20 cellular contexts compared by ENCODE assay signal in the genomic region with DNA sequence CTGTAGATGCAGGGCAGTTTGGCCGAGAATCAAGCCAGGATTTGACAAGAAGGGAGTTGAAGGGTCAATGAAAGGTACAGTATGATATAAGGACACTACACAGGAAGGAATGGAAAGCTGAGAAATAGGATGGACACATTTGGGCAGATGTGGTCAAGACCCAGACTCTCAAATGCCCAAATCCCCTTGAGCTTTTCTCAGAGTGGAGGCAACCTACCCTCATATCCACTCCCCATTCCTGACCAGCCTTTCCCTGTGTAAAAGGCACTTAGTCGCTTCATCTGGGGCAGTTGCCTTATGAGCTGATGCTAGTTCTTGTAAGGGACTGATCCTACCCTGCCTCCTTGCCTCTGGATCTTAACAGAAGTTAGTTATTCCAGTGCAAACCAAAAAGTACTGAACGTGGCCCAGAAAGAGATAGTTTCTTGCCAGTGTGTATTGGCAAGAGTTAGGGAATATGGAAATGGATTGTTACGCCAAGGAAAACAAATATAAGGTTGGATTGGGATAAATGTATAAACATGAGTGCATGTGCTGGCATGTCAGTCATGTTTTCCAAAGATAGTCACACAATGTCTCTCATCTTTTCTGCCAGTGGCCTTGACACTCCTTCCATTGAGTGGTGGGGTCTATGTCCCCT. TPM values are rescaled to one million over a fixed set of nuclear protein-coding genes. Genes with fewer than 3 reads are reported as not detected.
A peak's percentile ranks its signal among the peaks of the same experiment; 100 is the strongest.
DNase-seq lines count a peak whose midpoint lies in the region; ATAC-seq, FAIRE-seq and TF ChIP-seq lines count a peak whose summit lies in the region.
"Had no signal": no experiment of that assay in that cellular context is flagged by ENCODE, and none has a peak within 500 bp of the region (broad histone marks: within the 10 kb centered on the region; RNA-seq: fewer than 3 reads in every experiment).

No MANE protein-coding gene starts in this region.

- ATAC-seq in IMR-90 (ENCODE audit: low read depth) (no peak), GM18517 (IDR thresholded peaks at IDR 0.05; ENCODE audit: unreplicated experiment) (no peak), T-cell (replicated peaks in 1 of 4) (no peak)
- ATAC-seq: A549; CD8-positive, alpha-beta T cell; GM23338 had no signal

- H3K4me3 ChIP-seq in IMR-90 (ENCODE audit: insufficient read depth, low read depth, low read length) (no peak overlapping the region), H1 (ENCODE audit: extremely low read depth in 1 of 4, insufficient read depth in 2 of 4, low read depth in 3 of 4, low read length in 4 of 4) (no peak overlapping the region)
- H3K4me3 ChIP-seq: A549, GM23338 had no signal

- no peak overlapping the region for H2AK5ac ChIP-seq in IMR-90 (ENCODE audit: low read depth, low read length)
- no peak overlapping the region for H2AK5ac ChIP-seq in H1 (ENCODE audit: low read depth, low read length)

- TF ChIP-seq CTCF in IMR-90 (conservative IDR thresholded peaks at IDR 0.05; ENCODE audit: low read depth, low read length) (no peak), H1 (IDR thresholded peaks at IDR 0.05; ENCODE audit: control extremely low read depth in 1 of 3, insufficient read depth in 1 of 3, low read depth in 1 of 3, low read length in 3 of 3) (no peak), neural crest cell (conservative IDR thresholded peaks at IDR 0.05) (no peak)

- H3K9me3 Mint-ChIP-seq in neural crest cell (peaks cover 2% of the 10 kb centered on the region), T-cell (no peaks in the 10 kb centered on the region)

- POLR2A ChIA-PET in IMR-90 (lab: Charles Lee; ENCODE audit: unreplicated experiment) (no interaction called here), H1 (lab: Charles Lee; ENCODE audit: partially characterized antibody) (interaction anchor here (0.8 to 1.1 kb wide), 2 partner anchors 13 to 127 kb away, joined by 3 to 4 read pairs; partner anchors contain the start of gene BDP1), T-cell (lab: Charles Lee) (no interaction called here)

- peaks cover 4 to 8% of the 10 kb centered on the region in 2 experiments; a peak in 3 of 4 replicates for H3K79me1 ChIP-seq in IMR-90 (ENCODE audit: low read depth in 1 of 2, low read length in 2 of 2)
- no peaks in the 10 kb centered on the region for H3K79me1 ChIP-seq in H1 (ENCODE audit: low read depth, low read length)

- H3K27me3 Mint-ChIP-seq in neural crest cell (ENCODE audit: low read depth) (no peaks in the 10 kb centered on the region), T-cell (no peaks in the 10 kb centered on the region)

- no peak overlapping the region for H3K4me2 ChIP-seq in IMR-90 (ENCODE audit: low read depth, low read length)
- no peak overlapping the region for H3K4me2 ChIP-seq in H1 (ENCODE audit: insufficient read depth in 1 of 2, low read depth in 2 of 2, low read length in 2 of 2)
- H3K4me2 ChIP-seq: A549, GM23338 had no signal

- no peak overlapping the region for H4K91ac ChIP-seq in IMR-90 (ENCODE audit: insufficient read depth, low read depth, low read length)
- no peak overlapping the region for H4K91ac ChIP-seq in H1 (replicated peaks; ENCODE audit: insufficient read length, low read length)

- H3K14ac ChIP-seq in IMR-90 (replicated peaks; ENCODE audit: low read depth, low read length): no peak overlapping the region
- no peak overlapping the region for H3K14ac ChIP-seq in H1 (ENCODE audit: insufficient read length)

- peaks cover 2% of the 10 kb centered on the region; the same call in 1 of the 2 replicates for H3K36me3 ChIP-seq in IMR-90 (ENCODE audit: control insufficient read depth, insufficient read depth, low read length)
- H3K36me3 ChIP-seq in H1 (ENCODE audit: control insufficient read depth in 2 of 4, insufficient read depth in 4 of 4, low read length in 3 of 4): no peaks in the 10 kb centered on the region
- H3K36me3 ChIP-seq: BE2C had no signal

- peak overlapping the region; percentile 15 for H2AK9ac ChIP-seq in IMR-90 (replicated peaks; ENCODE audit: low read depth, low read length, poor library complexity)

- H3K23ac ChIP-seq in IMR-90 (ENCODE audit: low read depth, low read length) (no peak overlapping the region), H1 (ENCODE audit: insufficient read length) (no peak overlapping the region)

- H3K4ac ChIP-seq in IMR-90 (ENCODE audit: low read depth, low read length) (no peak overlapping the region), H1 (replicated peaks; ENCODE audit: insufficient read length, low read depth, low read length) (no peak overlapping the region)

- H3K4me1 ChIP-seq in IMR-90 (ENCODE audit: control insufficient read depth, insufficient read depth, low read length): peaks cover 2% of the 10 kb centered on the region; the same call in 1 of the 2 replicates
- H3K4me1 ChIP-seq in H1 (replicated peaks in 1 of 4; ENCODE audit: control insufficient read depth in 3 of 4, insufficient read depth in 4 of 4, low read length in 3 of 4): peaks cover 0 to 6% (median 0%) of the 10 kb centered on the region in 4 experiments; a peak in 2 of 7 replicates
- H3K4me1 ChIP-seq: BE2C had no signal

- TF ChIP-seq EP300 in H1 (IDR thresholded peaks at IDR 0.05; ENCODE audit: borderline replicate concordance in 1 of 2, low read depth in 2 of 2, low read length in 2 of 2): no peak

- 20 to 100% methylated on average over 1 of the region's 4 CpGs for WGBS in IMR-90 (ENCODE audit: extremely low coverage in 2 of 2, insufficient read length in 1 of 2), 2 experiments
- 81% methylated on average over 4 of the region's 4 CpGs; no CpG with 5 or more reads in 1 of the 2 experiments for WGBS in H1 (ENCODE audit: extremely low coverage in 1 of 2, insufficient coverage in 1 of 2, insufficient read length in 1 of 2, insufficient replicate concordance in 2 of 2, low coverage in 1 of 2, low lambda C conversion rate in 2 of 2, missing lambda C conversion rate in 1 of 2), 2 experiments

- no peak for FAIRE-seq in H1 (lab: Jason Lieb, UNC)
- FAIRE-seq: A549, D721Med, G401.6, GM12891 had no signal

- TF ChIP-seq POLR2A in IMR-90 (IDR thresholded peaks at IDR 0.05; ENCODE audit: low read depth, low read length): no peak
- TF ChIP-seq POLR2A in H1 (IDR thresholded peaks at IDR 0.05; ENCODE audit: control extremely low read depth in 1 of 2, low read depth in 2 of 2, low read length in 2 of 2): no peak

- H2BK20ac ChIP-seq in IMR-90 (ENCODE audit: low read depth, low read length): no peak overlapping the region
- H2BK20ac ChIP-seq in H1 (ENCODE audit: low read length): no peak overlapping the region

- H3K9me3 ChIP-seq in IMR-90 (ENCODE audit: control insufficient read depth, insufficient read depth, low read length) (no peaks in the 10 kb centered on the region), H1 (ENCODE audit: insufficient read depth in 2 of 2, low read depth in 1 of 2, low read length in 1 of 2) (peaks cover 3% of the 10 kb centered on the region in 2 experiments; a peak in 2 of 4 replicates)
- H3K9me3 ChIP-seq: A549, BE2C had no signal

- CTCF ChIA-PET in IMR-90 (lab: Yijun Ruan, JAX): no interaction called here
- CTCF ChIA-PET in H1 (lab: Charles Lee; ENCODE audit: partially characterized antibody): interaction anchor here (0.7 to 1.2 kb wide), 2 partner anchors 9 to 13 kb away, joined by 3 to 4 read pairs; no protein-coding TSS in a partner anchor
- CTCF ChIA-PET in T-cell (lab: Charles Lee): no interaction called here

- dilution Hi-C loops in IMR-90 (cut with HindIII; ENCODE audit: low sequenced_read_pairs, unreplicated experiment): no loop called here

- H4K5ac ChIP-seq in IMR-90 (ENCODE audit: low read depth, low read length) (no peak overlapping the region), H1 (ENCODE audit: insufficient read length, low read depth, low read length) (no peak overlapping the region)

- H3K27ac ChIP-seq in IMR-90 (ENCODE audit: insufficient read depth, low read length) (no peak overlapping the region), H1 (ENCODE audit: low read depth, low read length) (no peak overlapping the region)
- H3K27ac ChIP-seq: A549 had no signal

- H2BK15ac ChIP-seq in IMR-90 (ENCODE audit: low read depth, low read length) (no peak overlapping the region), H1 (ENCODE audit: low read length) (no peak overlapping the region)

- intact Hi-C loops in IMR-90 (cut with micrococcal nuclease): no loop called here

- no peak overlapping the region for H2BK5ac ChIP-seq in IMR-90 (ENCODE audit: low read depth, low read length, poor library complexity, severe bottlenecking)
- H2BK5ac ChIP-seq in H1 (ENCODE audit: low read depth, low read length): no peak overlapping the region

- peaks cover 12% of the 10 kb centered on the region for H3K4me1 Mint-ChIP-seq in neural crest cell
- peaks cover 9 to 12% (median 12%) of the 10 kb centered on the region in 3 donors for H3K4me1 Mint-ChIP-seq in T-cell

- no peak for DNase-seq in IMR-90
- DNase-seq in H1 (ENCODE audit: low read depth in 1 of 2, low spot score in 2 of 2): no peak
- DNase-seq in neural crest cell (ENCODE audit: low read depth, low spot score): no peak
- no peak for DNase-seq in epidermal melanocyte (ENCODE audit: insufficient read length, low spot score)
- no peak for DNase-seq in SHP77 treated with DMSO at 0.1 percent for 48 hours (lab: John Stamatoyannopoulos, UW)
- DNase-seq in T-cell: no peak
- DNase-seq: BE2C; CD8-positive, alpha-beta T cell; COR-L47; DMS153; DMS79 treated with DMSO at 0.1 percent for 48 hours; EL; H9 had no signal

- H3K56ac ChIP-seq in IMR-90 (ENCODE audit: extremely low read depth, insufficient read depth, low read length) (no peak overlapping the region), H1 (replicated peaks; ENCODE audit: insufficient read length, low read depth, low read length) (no peak overlapping the region)

- TF ChIP-seq RAD21 in IMR-90 (IDR thresholded peaks at IDR 0.05; ENCODE audit: low read length) (no peak), H1 (IDR thresholded peaks at IDR 0.05 in 1 of 2, conservative IDR thresholded peaks at IDR 0.05 in 1 of 2; ENCODE audit: low read depth in 2 of 2, low read length in 2 of 2) (no peak)

- H2AFZ ChIP-seq in IMR-90 (replicated peaks; ENCODE audit: low read length, poor library complexity) (no peak overlapping the region), H1 (ENCODE audit: low read length) (no peak overlapping the region)
- H2AFZ ChIP-seq: GM23338 had no signal

- H3K36me3 Mint-ChIP-seq in neural crest cell (ENCODE audit: low read depth) (peaks cover 3% of the 10 kb centered on the region), T-cell (peaks cover 3% of the 10 kb centered on the region)

- no peaks in the 10 kb centered on the region; the same call in 1 of the 2 replicates for H3K9me1 ChIP-seq in IMR-90 (ENCODE audit: insufficient read depth, low read length)

- peaks cover 0 to under 1% of the 10 kb centered on the region in 2 experiments; a peak in 2 of 4 replicates for H3K79me2 ChIP-seq in H1 (ENCODE audit: control insufficient read depth in 1 of 2, insufficient read depth in 2 of 2, low read length in 2 of 2)

- H3K4me3 Mint-ChIP-seq in neural crest cell: peak overlapping the region; percentile 12
- H3K4me3 Mint-ChIP-seq in T-cell: no peak overlapping the region
- H3K4me3 Mint-ChIP-seq: CD14-positive monocyte; CD8-positive, alpha-beta T cell; GM23338; H9 had no signal

- peaks cover 6% of the 10 kb centered on the region for H3K23me2 ChIP-seq in H1 (ENCODE audit: low read depth, low read length)

- no peak overlapping the region for H4K8ac ChIP-seq in IMR-90 (ENCODE audit: low read depth in 2 of 2, low read length in 2 of 2)
- H4K8ac ChIP-seq in H1 (ENCODE audit: extremely low read depth, insufficient read depth, low read length): no peak overlapping the region

- in situ Hi-C loops in IMR-90 (cut with MboI; ENCODE audit: low sequenced_read_pairs): loop anchor here (25.0 kb wide), 1 partner anchor 729 kb away; the partner anchor contains the start of genes MRPS27 and PTCD2

- H3K27ac Mint-ChIP-seq in neural crest cell (ENCODE audit: unreplicated experiment): no peak overlapping the region
- no peak overlapping the region for H3K27ac Mint-ChIP-seq in T-cell
- H3K27ac Mint-ChIP-seq: CD14-positive monocyte; CD8-positive, alpha-beta T cell; GM23338; H9 had no signal

- no TSS peak for BruUV-seq in IMR-90 (replicated peaks; lab: Mats Ljungman, UMichigan)

- H2BK12ac ChIP-seq in H1 (ENCODE audit: low read depth, low read length): 0 out of 2 replicates have a peak overlapping the region, but pooled peaks have one; percentile 17

- no peak overlapping the region for H2BK120ac ChIP-seq in IMR-90 (ENCODE audit: low read depth, low read length)
- H2BK120ac ChIP-seq in H1 (replicated peaks; ENCODE audit: low read depth, low read length): no peak overlapping the region

- no peaks in the 10 kb centered on the region for H4K20me1 ChIP-seq in IMR-90 (ENCODE audit: insufficient read depth, low read length)
- H4K20me1 ChIP-seq in H1 (replicated peaks in 1 of 2; ENCODE audit: control insufficient read depth in 1 of 2, insufficient read depth in 2 of 2, low read length in 2 of 2): no peaks in the 10 kb centered on the region

- H3K18ac ChIP-seq in IMR-90 (ENCODE audit: low read depth, low read length) (no peak overlapping the region), H1 (ENCODE audit: extremely low read depth, low read length) (no peak overlapping the region)

- H3K9ac ChIP-seq in IMR-90 (ENCODE audit: low read depth, low read length) (no peak overlapping the region), H1 (replicated peaks in 1 of 4; ENCODE audit: extremely low read depth in 1 of 4, low read depth in 3 of 4, low read length in 3 of 4) (no peak overlapping the region)

- H3K27me3 ChIP-seq in IMR-90 (ENCODE audit: control insufficient read depth, insufficient read depth, low read length): no peaks in the 10 kb centered on the region
- no peaks in the 10 kb centered on the region for H3K27me3 ChIP-seq in H1 (replicated peaks in 1 of 4; ENCODE audit: control insufficient read depth in 3 of 4, extremely low read depth in 1 of 4, insufficient read depth in 3 of 4, low read length in 3 of 4)
- H3K27me3 ChIP-seq: BE2C had no signal

RNA-seq across cellular contexts. Expression of gene MCCC2, which starts 4.1 kb away (rescaled TPM):
- total RNA-seq in IMR-90 (2012; rRNA removed) (14.2 and 22.0 TPM in 2 replicates), neural crest cell (43.4 and 43.7 TPM in 2 replicates), T-cell (10 to 100 TPM; 27.2 to 32.8 (median 27.5) TPM)
- polyA plus RNA-seq in IMR-90 (2012; rRNA removed) (14.5 and 18.0 TPM in 2 replicates), H1 (2011; rRNA removed) (60.6 and 86.6 TPM in 2 replicates)
- 7.3 and 10.5 TPM in 2 replicates for polyA plus RNA-seq in IMR-90 (2012; cell fraction: cytosol; rRNA removed)
- polyA plus RNA-seq in IMR-90 (2012; cell fraction: nucleus; rRNA removed; ENCODE audit: low replicate concordance): 7.0 and 19.3 TPM in 2 replicates
- 71.4 and 71.7 TPM in 2 replicates for total RNA-seq in H1 (2021; fragmentation: NEBNext Ultra II Directional; extraction: Animal tissue kit (Norgen Biotek cat#: 25700))
- 55.4 TPM for polyA plus RNA-seq in H1 (2011; cell fraction: cytosol; rRNA removed)
- 35.4 TPM for polyA plus RNA-seq in H1 (2011; cell fraction: nucleus; rRNA removed)
- 49.7 to 72.0 TPM (median 59.3 TPM) in 4 replicates for polyA plus RNA-seq in H1 (2012, experiment 1 of 2)
- polyA plus RNA-seq in H1 (2012, experiment 2 of 2): 22.6 TPM
- 51.5 TPM for polyA plus RNA-seq in H1 (2013, experiment 1 of 2)
- 50.1 TPM for polyA plus RNA-seq in H1 (2013, experiment 2 of 2)
- polyA minus RNA-seq in H1 (2011; rRNA and poly(A)+ RNA removed): 53.6 and 101 TPM in 2 replicates
- polyA minus RNA-seq in H1 (2011; cell fraction: cytosol; rRNA and poly(A)+ RNA removed): 36.5 TPM
- 46.2 TPM for polyA minus RNA-seq in H1 (2011; cell fraction: nucleus; rRNA and poly(A)+ RNA removed)
